15 cellular contexts compared by ENCODE assay signal in the genomic region with DNA sequence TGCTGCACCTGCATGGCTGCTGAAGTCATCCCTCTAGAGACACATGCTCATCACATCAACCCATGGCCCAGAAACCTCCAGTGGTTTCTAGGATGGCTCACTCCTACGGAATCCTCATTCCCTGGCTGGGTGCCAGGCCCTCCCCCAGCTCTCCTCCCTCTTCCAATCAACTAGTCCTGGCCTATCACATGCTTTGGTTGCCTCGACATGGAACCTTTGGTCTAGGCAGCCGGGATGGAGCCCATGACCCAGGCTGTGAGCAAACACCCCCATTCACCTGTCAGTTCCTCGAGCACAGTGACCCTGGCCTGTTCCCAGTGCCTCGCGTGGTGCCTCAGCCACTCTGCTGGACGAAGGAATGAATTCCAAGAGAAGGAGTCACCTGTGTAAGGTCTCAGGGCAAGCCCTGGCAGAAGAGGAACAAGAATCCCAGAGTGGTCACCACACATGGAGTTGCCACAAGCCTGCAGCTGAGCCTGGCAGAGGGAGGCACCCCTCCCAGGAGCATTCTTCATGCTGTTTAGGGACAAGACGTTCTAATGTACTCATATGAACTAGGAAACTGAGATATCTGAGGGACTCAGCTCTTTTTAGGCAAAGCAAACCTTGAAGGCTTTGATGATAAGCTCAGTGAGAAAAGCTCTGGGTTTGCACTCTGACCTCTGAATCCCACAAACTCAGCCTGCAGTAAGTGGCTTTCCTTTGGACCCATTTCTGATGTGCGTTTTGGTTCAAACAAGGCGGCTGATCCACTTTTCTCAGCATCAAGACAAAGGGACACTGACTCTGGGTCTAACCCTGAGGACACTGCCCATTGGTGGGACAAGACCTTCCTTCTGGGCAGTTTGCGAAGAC. TPM values are rescaled to one million over a fixed set of nuclear protein-coding genes. Genes with fewer than 3 reads are reported as not detected.
DNase-seq lines count a peak whose midpoint lies in the region; ATAC-seq, FAIRE-seq and TF ChIP-seq lines count a peak whose summit lies in the region.
"Had no signal": no experiment of that assay in that cellular context is flagged by ENCODE, and none has a peak within 500 bp of the region (broad histone marks: within the 10 kb centered on the region; RNA-seq: fewer than 3 reads in every experiment).

No MANE protein-coding gene starts in this region.

- H2AFZ ChIP-seq in Karpas-422 (ENCODE audit: low read length): no peak overlapping the region

- H3K4me1 Mint-ChIP-seq in progenitor cell of endocrine pancreas (ENCODE audit: low read depth): peaks cover 5% of the 10 kb centered on the region

- H3K4me3 Mint-ChIP-seq in progenitor cell of endocrine pancreas (ENCODE audit: low read depth): no peak overlapping the region
- H3K4me3 Mint-ChIP-seq: activated T-cell treated with anti-CD3 and anti-CD28 coated beads, Interleukin-2, amount 50 U/mL, for 24 hours; IgD-negative memory B cell had no signal

- peak overlapping the region; percentile 47 for H3K27ac Mint-ChIP-seq in progenitor cell of endocrine pancreas
- H3K27ac Mint-ChIP-seq: activated T-cell treated with anti-CD3 and anti-CD28 coated beads, Interleukin-2, amount 50 U/mL, for 24 hours; IgD-negative memory B cell had no signal

- no peak for TF ChIP-seq CTCF in progenitor cell of endocrine pancreas (IDR thresholded peaks at IDR 0.05; ENCODE audit: unreplicated experiment)

- TF ChIP-seq POLR2A in H54 (IDR thresholded peaks at IDR 0.05; ENCODE audit: low read depth, low read length): no peak

- peaks cover 19% of the 10 kb centered on the region for H3K4me1 ChIP-seq in SJSA1 (replicated peaks)
- peaks cover 8% of the 10 kb centered on the region for H3K4me1 ChIP-seq in Karpas-422 (ENCODE audit: low read length)
- H3K4me1 ChIP-seq: body of pancreas, prostate gland, testis had no signal

- no peaks in the 10 kb centered on the region for H3K79me2 ChIP-seq in Karpas-422 (ENCODE audit: low read length)

- H3K4me3 ChIP-seq in SJSA1 (no peak overlapping the region), Karpas-422 (ENCODE audit: low read length) (no peak overlapping the region)
- H3K4me3 ChIP-seq: body of pancreas, prostate gland, testis had no signal

- no peaks in the 10 kb centered on the region for H3K27me3 Mint-ChIP-seq in progenitor cell of endocrine pancreas
- H3K27me3 Mint-ChIP-seq: activated T-cell treated with anti-CD3 and anti-CD28 coated beads, Interleukin-2, amount 50 U/mL, for 24 hours; IgD-negative memory B cell had no signal

- H3K9ac ChIP-seq in Karpas-422 (ENCODE audit: low read length): no peak overlapping the region

- H3K4me2 ChIP-seq in Karpas-422 (ENCODE audit: low read depth, low read length, poor library complexity, severe bottlenecking): no peak overlapping the region

- DNase-seq in H54 (ENCODE audit: insufficient read length, low spot score) (peak; percentile 75), SJSA1 (ENCODE audit: low read depth in 1 of 2, low spot score in 2 of 2) (peak; percentile 18 to 55), fibroblast of gingiva (ENCODE audit: low read depth) (peak; percentile 18), progenitor cell of endocrine pancreas (ENCODE audit: low spot score, unreplicated experiment) (no peak), SK-N-DZ (ENCODE audit: low spot score) (no peak), Karpas-422 (no peak), NCI-H524 (lab: John Stamatoyannopoulos, UW) (no peak)
- DNase-seq: activated T-cell treated with anti-CD3 and anti-CD28 coated beads, Interleukin-2, amount 50 U/mL, for 24 hours; body of pancreas; foreskin melanocyte; NCI-H2171; testis had no signal

- no peaks in the 10 kb centered on the region for H3K36me3 Mint-ChIP-seq in progenitor cell of endocrine pancreas (ENCODE audit: insufficient read depth)

- FAIRE-seq in H54 (lab: Jason Lieb, UNC): peak; percentile 27

- no peaks in the 10 kb centered on the region for H3K36me3 ChIP-seq in SJSA1
- H3K36me3 ChIP-seq in Karpas-422 (ENCODE audit: insufficient read depth, low read length): no peaks in the 10 kb centered on the region
- H3K36me3 ChIP-seq: prostate gland had no signal

- no peak for ATAC-seq in GM19035 (IDR thresholded peaks at IDR 0.05; ENCODE audit: unreplicated experiment)
- ATAC-seq: body of pancreas had no signal

- no peaks in the 10 kb centered on the region; the same call in 1 of the 2 replicates for H4K20me1 ChIP-seq in Karpas-422 (ENCODE audit: insufficient read depth, low read depth, low read length)

- H3K27ac ChIP-seq in SJSA1 (no peak overlapping the region), Karpas-422 (ENCODE audit: low read length) (no peak overlapping the region)
- H3K27ac ChIP-seq: body of pancreas, prostate gland, testis had no signal

- no peaks in the 10 kb centered on the region for H3K9me2 ChIP-seq in Karpas-422 (replicated peaks; ENCODE audit: insufficient read depth, low read length)

- H3K9me3 Mint-ChIP-seq in progenitor cell of endocrine pancreas (ENCODE audit: low read depth): no peaks in the 10 kb centered on the region
- H3K9me3 Mint-ChIP-seq: activated T-cell treated with anti-CD3 and anti-CD28 coated beads, Interleukin-2, amount 50 U/mL, for 24 hours; IgD-negative memory B cell had no signal

- H3K27me3 ChIP-seq in SJSA1 (replicated peaks) (no peaks in the 10 kb centered on the region), Karpas-422 (ENCODE audit: low read length) (no peaks in the 10 kb centered on the region)
- H3K27me3 ChIP-seq: body of pancreas, testis had no signal

- no peaks in the 10 kb centered on the region for H3K9me3 ChIP-seq in SJSA1 (replicated peaks)
- peaks cover 3% of the 10 kb centered on the region; the same call in 1 of the 2 replicates for H3K9me3 ChIP-seq in Karpas-422 (ENCODE audit: low read length)
- H3K9me3 ChIP-seq: body of pancreas, prostate gland, testis had no signal

RNA-seq across cellular contexts. Expression of a gene that starts 40.2 kb away (rescaled TPM):
- total RNA-seq in SJSA1 (2014; rRNA removed; shearing (Covaris generic)): 0.19 and 0.32 TPM in 2 replicates
- total RNA-seq in progenitor cell of endocrine pancreas: 0.07 TPM in 1 of 2 replicates, not detected in the other
- polyA plus RNA-seq in SK-N-DZ (2014; cell fraction: cytosol; rRNA removed): 0.05 and 0.12 TPM in 2 replicates
- polyA plus RNA-seq in SK-N-DZ (2014; cell fraction: nucleus; rRNA removed): 0.09 TPM in 1 of 2 replicates, not detected in the other
- not detected in 2 replicates for total RNA-seq in Karpas-422 (2014; rRNA removed; shearing (Covaris generic); ENCODE audit: low replicate concordance)

Comparison
In these comparisons a context has a peak if more than half of its experiments do, and no peak if none do; other contexts are left out.
1. DNase-seq: peak in H54 (single experiment), SJSA1 (2 of 2) and fibroblast of gingiva (single experiment); none in progenitor cell of endocrine pancreas (single experiment), SK-N-DZ (single experiment), Karpas-422 (single experiment) and NCI-H524 (0 of 2).